In the genomic region with DNA sequence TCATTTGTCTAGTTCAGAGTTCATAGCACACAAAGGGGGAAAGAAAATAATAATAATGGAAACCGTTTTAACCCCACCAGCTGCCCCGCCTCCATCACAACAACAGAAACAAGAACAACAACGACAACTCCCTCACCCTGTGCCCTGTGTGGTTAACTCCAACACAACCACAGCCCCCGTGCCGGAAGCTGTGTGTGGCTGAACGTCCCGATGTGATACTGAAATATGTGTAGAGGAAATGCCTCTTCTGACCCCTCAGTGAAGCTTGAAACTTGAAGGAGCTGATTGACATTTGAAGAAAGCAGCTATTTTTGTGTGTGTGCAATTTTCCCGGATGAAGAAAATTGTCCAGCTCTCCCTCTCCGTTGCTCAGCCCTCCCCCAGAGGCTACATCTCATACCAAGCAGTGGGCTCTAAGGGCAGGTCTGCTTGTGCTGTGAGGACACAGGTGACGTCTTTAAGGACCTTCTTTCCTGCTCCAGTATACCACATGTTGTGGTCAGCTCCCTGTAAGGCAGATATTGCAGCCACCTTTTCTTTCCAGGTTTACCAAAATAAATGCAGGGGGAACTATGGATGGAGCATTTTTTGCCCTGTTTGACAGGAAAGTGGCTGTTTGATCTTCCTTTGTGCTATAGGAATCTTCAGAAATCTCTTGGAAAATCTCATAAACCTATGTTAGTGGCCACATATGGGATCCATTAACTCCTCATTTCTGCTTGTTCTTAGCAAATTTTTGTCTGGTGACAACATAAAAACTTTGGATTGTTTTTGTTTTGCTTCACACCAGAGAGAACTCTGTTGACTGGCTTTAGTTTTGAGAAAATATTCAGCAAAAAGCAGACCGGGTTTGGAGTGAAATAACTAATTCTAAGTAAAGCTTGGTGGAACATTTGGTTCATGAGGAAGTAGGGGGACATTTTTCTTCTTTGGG, we compare ENCODE assay signal across 9 cellular contexts.
DNase-seq lines count a peak whose midpoint lies in the region; ATAC-seq and TF ChIP-seq lines count a peak whose summit lies in the region.
"Had no signal": no experiment of that assay in that cellular context is flagged by ENCODE, and none has a peak within 500 bp of the region (broad histone marks: within the 10 kb centered on the region; RNA-seq: fewer than 3 reads in every experiment).

No MANE protein-coding gene starts in this region.

- H3K9me3 Mint-ChIP-seq in HFFc6 (no peaks in the 10 kb centered on the region), CD14-positive monocyte (no peaks in the 10 kb centered on the region)
- H3K9me3 Mint-ChIP-seq in activated naive CD4-positive, alpha-beta T cell treated with anti-CD3 and anti-CD28 coated beads for 36 hours = no peaks in the 10 kb centered on the region
- H3K9me3 Mint-ChIP-seq in natural killer cell treated with Interleukin-12 subunit alpha and Interleukin-12 subunit beta and Interleukin-15 and Interleukin-18, amount 100 ng/mL, for 72 hours = no peaks in the 10 kb centered on the region

- TF ChIP-seq POLR2A in upper lobe of left lung (IDR thresholded peaks at IDR 0.05) = no peak

- H3K4me1 Mint-ChIP-seq in HFFc6 (ENCODE audit: low read depth) (peaks cover 19% of the 10 kb centered on the region), CD14-positive monocyte (peaks cover 29% of the 10 kb centered on the region)
- peaks cover 68% of the 10 kb centered on the region for H3K4me1 Mint-ChIP-seq in activated naive CD4-positive, alpha-beta T cell treated with anti-CD3 and anti-CD28 coated beads for 36 hours (ENCODE audit: low read depth)
- H3K4me1 Mint-ChIP-seq in natural killer cell treated with Interleukin-12 subunit alpha and Interleukin-12 subunit beta and Interleukin-15 and Interleukin-18, amount 100 ng/mL, for 72 hours (ENCODE audit: low read depth in 2 of 2) = peaks cover 64 to 78% of the 10 kb centered on the region in 2 donors

- intact Hi-C loops in activated naive CD4-positive, alpha-beta T cell treated with anti-CD3 and anti-CD28 coated beads for 36 hours (cut with micrococcal nuclease) = no loop called here
- intact Hi-C loops in CD14-positive monocyte (cut with micrococcal nuclease) = no loop called here

- no peaks in the 10 kb centered on the region for H3K36me3 ChIP-seq in upper lobe of left lung

- no peak overlapping the region; the same call in 1 of the 2 replicates for H3K4me3 Mint-ChIP-seq in HFFc6
- H3K4me3 Mint-ChIP-seq in activated naive CD4-positive, alpha-beta T cell treated with anti-CD3 and anti-CD28 coated beads for 36 hours = peak overlapping the region; percentile 71
- H3K4me3 Mint-ChIP-seq in natural killer cell treated with Interleukin-12 subunit alpha and Interleukin-12 subunit beta and Interleukin-15 and Interleukin-18, amount 100 ng/mL, for 72 hours = peak overlapping the region; percentile 86
- H3K4me3 Mint-ChIP-seq in CD14-positive monocyte = peak overlapping the region in 1 of 2 donors; percentile 83

- no peak overlapping the region for H3K4me3 ChIP-seq in upper lobe of left lung
- H3K4me3 ChIP-seq: lung had no signal

- no peak for TF ChIP-seq CTCF in HFFc6 (IDR thresholded peaks at IDR 0.05)
- TF ChIP-seq CTCF in upper lobe of left lung (IDR thresholded peaks at IDR 0.05) = no peak
- no peak for TF ChIP-seq CTCF in CD14-positive monocyte (IDR thresholded peaks at IDR 0.05)

- DNase-seq in GM04504 (ENCODE audit: low read depth) = peak; percentile 49
- DNase-seq in HFFc6 = peak; percentile 6
- peak; percentile 43 for DNase-seq in OCI-M1 (lab: John Stamatoyannopoulos, UW)
- peak; percentile 85 for DNase-seq in activated naive CD4-positive, alpha-beta T cell treated with anti-CD3 and anti-CD28 coated beads for 36 hours
- peak; percentile 86 for DNase-seq in natural killer cell treated with Interleukin-12 subunit alpha and Interleukin-12 subunit beta and Interleukin-15 and Interleukin-18, amount 100 ng/mL, for 72 hours (ENCODE audit: low spot score)
- DNase-seq in upper lobe of left lung = no peak
- no peak for DNase-seq in CD14-positive monocyte (ENCODE audit: low spot score)
- no peak for DNase-seq in RKO (ENCODE audit: low spot score)

- H3K27ac Mint-ChIP-seq in HFFc6 (no peak overlapping the region), CD14-positive monocyte (peak overlapping the region in 1 of 7 donors; percentile 54)
- peak overlapping the region; percentile 96 for H3K27ac Mint-ChIP-seq in activated naive CD4-positive, alpha-beta T cell treated with anti-CD3 and anti-CD28 coated beads for 36 hours
- peak overlapping the region; percentile 94 for H3K27ac Mint-ChIP-seq in natural killer cell treated with Interleukin-12 subunit alpha and Interleukin-12 subunit beta and Interleukin-15 and Interleukin-18, amount 100 ng/mL, for 72 hours

- H3K4me1 ChIP-seq in upper lobe of left lung = peaks cover 3 to 26% (median 20%) of the 10 kb centered on the region in 4 donors

- no peaks in the 10 kb centered on the region for H3K36me3 Mint-ChIP-seq in HFFc6 (ENCODE audit: low read depth)
- no peaks in the 10 kb centered on the region for H3K36me3 Mint-ChIP-seq in activated naive CD4-positive, alpha-beta T cell treated with anti-CD3 and anti-CD28 coated beads for 36 hours (ENCODE audit: low read depth)
- no peaks in the 10 kb centered on the region for H3K36me3 Mint-ChIP-seq in natural killer cell treated with Interleukin-12 subunit alpha and Interleukin-12 subunit beta and Interleukin-15 and Interleukin-18, amount 100 ng/mL, for 72 hours
- no peaks in the 10 kb centered on the region for H3K36me3 Mint-ChIP-seq in CD14-positive monocyte

- peaks cover 25% of the 10 kb centered on the region for H3K27me3 Mint-ChIP-seq in HFFc6 (ENCODE audit: insufficient read depth)
- peaks cover 2% of the 10 kb centered on the region for H3K27me3 Mint-ChIP-seq in activated naive CD4-positive, alpha-beta T cell treated with anti-CD3 and anti-CD28 coated beads for 36 hours (ENCODE audit: low read depth)
- peaks cover 6 to 8% of the 10 kb centered on the region in 2 donors for H3K27me3 Mint-ChIP-seq in natural killer cell treated with Interleukin-12 subunit alpha and Interleukin-12 subunit beta and Interleukin-15 and Interleukin-18, amount 100 ng/mL, for 72 hours
- H3K27me3 Mint-ChIP-seq in CD14-positive monocyte (ENCODE audit: low read depth in 3 of 3) = peaks cover 7 to 17% (median 12%) of the 10 kb centered on the region in 3 donors

- peak; percentile 77 to 86 for ATAC-seq in natural killer cell treated with Interleukin-12 subunit alpha and Interleukin-12 subunit beta and Interleukin-15 and Interleukin-18, amount 100 ng/mL, for 72 hours
- ATAC-seq in upper lobe of left lung (ENCODE audit: low FRiP score in 2 of 2) = peak; percentile 55 to 75

- CTCF ChIA-PET in activated naive CD4-positive, alpha-beta T cell treated with anti-CD3 and anti-CD28 coated beads for 36 hours (lab: Charles Lee) = interaction anchor here (0.7 to 1.6 kb wide), 6 partner anchors 10 to 117 kb away, joined by 3 to 7 read pairs (median 4); no protein-coding TSS in a partner anchor

- TF ChIP-seq EP300 in upper lobe of left lung (IDR thresholded peaks at IDR 0.05) = no peak

- H3K27me3 ChIP-seq in upper lobe of left lung = no peaks in the 10 kb centered on the region

- H3K9me3 ChIP-seq in upper lobe of left lung = no peaks in the 10 kb centered on the region

- 20 to 24% methylated on average over 11 of the region's 11 CpGs for whole genome bisulfite sequencing in upper lobe of left lung, 2 donors

- peak overlapping the region in 3 of 4 donors; percentile 2 to 41 (median 9) for H3K27ac ChIP-seq in upper lobe of left lung

Comparison
In these comparisons a context has a peak if more than half of its experiments do, and no peak if none do; other contexts are left out.
1. DNase-seq: peak in GM04504 (single experiment), HFFc6 (single experiment), OCI-M1 (single experiment), activated naive CD4-positive, alpha-beta T cell treated with anti-CD3 and anti-CD28 coated beads for 36 hours (single experiment) and natural killer cell treated with Interleukin-12 subunit alpha and Interleukin-12 subunit beta and Interleukin-15 and Interleukin-18, amount 100 ng/mL, for 72 hours (single experiment); none in upper lobe of left lung (0 of 2), CD14-positive monocyte (single experiment) and RKO (single experiment).